Comparison of ENCODE assay signal across 8 cellular contexts in the genomic region with DNA sequence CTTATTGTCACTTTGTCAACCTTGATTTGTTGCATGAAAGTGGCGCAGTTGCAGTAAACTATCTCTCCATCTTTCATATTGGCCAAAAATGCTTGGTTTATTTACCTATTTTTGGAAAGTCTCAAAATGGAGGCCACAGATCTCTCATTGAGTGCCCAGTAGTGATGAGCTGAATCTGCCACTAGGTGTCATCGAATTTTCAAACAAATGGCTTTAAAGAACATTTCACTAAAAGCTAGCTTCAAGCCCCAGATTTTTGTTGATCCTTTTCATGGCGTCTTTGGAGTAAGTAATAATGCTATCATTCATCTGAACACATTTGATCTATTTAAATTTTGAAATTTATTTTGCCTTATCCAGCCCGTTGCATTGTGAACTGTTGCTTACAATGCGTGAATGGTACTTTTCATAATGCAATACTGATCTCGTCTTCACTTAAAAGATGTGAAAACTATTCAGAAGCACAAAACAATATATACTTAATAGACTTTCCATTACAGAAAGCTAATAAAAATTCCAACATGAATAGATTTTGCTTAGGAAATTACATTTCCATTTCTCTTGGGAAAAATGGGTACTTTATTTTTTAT.
A peak's percentile ranks its signal among the peaks of the same experiment; 100 is the strongest.
DNase-seq lines count a peak whose midpoint lies in the region; ATAC-seq, FAIRE-seq and TF ChIP-seq lines count a peak whose summit lies in the region.

No MANE protein-coding gene starts in this region.

- no peak overlapping the region for H3K4me3 Mint-ChIP-seq in neural progenitor cell
- H3K4me3 Mint-ChIP-seq in naive thymus-derived CD8-positive, alpha-beta T cell = no peak overlapping the region

- FAIRE-seq in GM12878 (lab: Jason Lieb, UNC) = peak; percentile 27

- H3K9me2 ChIP-seq in SK-N-SH = no peaks in the 10 kb centered on the region

- no peak; the same call in 2 of the 3 replicates for ATAC-seq in SK-N-SH treated with all-trans-retinoic acid at 6 μM for 48 hours
- peak; percentile 75 for ATAC-seq in GM12878
- ATAC-seq in naive thymus-derived CD8-positive, alpha-beta T cell = no peak

- CTCF ChIA-PET in SK-N-SH (lab: Yijun Ruan, JAX) = interaction anchor here (0.8 to 2.3 kb wide), 21 partner anchors 11 to 1616 kb away, joined by 3 to 20 read pairs (median 4); no protein-coding TSS in a partner anchor
- CTCF ChIA-PET in GM12878 (lab: Yijun Ruan, JAX) = interaction anchor here (0.9 to 1.9 kb wide), 6 partner anchors 12 to 400 kb away, joined by 3 to 5 read pairs (median 4); no protein-coding TSS in a partner anchor

- TF ChIP-seq CTCF in SK-N-SH (IDR thresholded peaks at IDR 0.05) (peak; percentile 66), GM12878 (IDR thresholded peaks at IDR 0.05 in 2 of 3, conservative IDR thresholded peaks at IDR 0.05 in 1 of 3; ENCODE audit: control insufficient read depth in 2 of 3, extremely low read depth in 1 of 3, insufficient read depth in 1 of 3, low read depth in 3 of 3, low read length in 3 of 3) (peak; percentile 31 to 52 (median 46); a peak in 5 of 6 replicates), neural progenitor cell (IDR thresholded peaks at IDR 0.05) (peak; percentile 77), uterus (IDR thresholded peaks at IDR 0.05) (no peak)

- TF ChIP-seq RAD21 in SK-N-SH (IDR thresholded peaks at IDR 0.05; ENCODE audit: low read length) (peak; percentile 85), GM12878 (IDR thresholded peaks at IDR 0.05; ENCODE audit: insufficient read depth, low read depth, low read length) (peak; percentile 31)

- H3K27ac Mint-ChIP-seq in neural progenitor cell = no peak overlapping the region
- no peak overlapping the region for H3K27ac Mint-ChIP-seq in naive thymus-derived CD8-positive, alpha-beta T cell

- TF ChIP-seq POLR2A in GM12878 (IDR thresholded peaks at IDR 0.05; ENCODE audit: low read depth, low read length) = no peak
- no peak for TF ChIP-seq POLR2A in uterus (IDR thresholded peaks at IDR 0.05)

- no peaks in the 10 kb centered on the region for H3K27me3 Mint-ChIP-seq in neural progenitor cell (ENCODE audit: insufficient read depth, low read depth)
- peaks cover 3 to 15% (median 7%) of the 10 kb centered on the region in 5 donors for H3K27me3 Mint-ChIP-seq in naive thymus-derived CD8-positive, alpha-beta T cell

- no peaks in the 10 kb centered on the region for H3K79me2 ChIP-seq in SK-N-SH (ENCODE audit: insufficient read depth)
- H3K79me2 ChIP-seq in GM12878 (ENCODE audit: control insufficient read depth, insufficient read depth, low read length) = no peaks in the 10 kb centered on the region
- no peaks in the 10 kb centered on the region for H3K79me2 ChIP-seq in neural progenitor cell (ENCODE audit: low read depth)

- SMC1A ChIA-PET in GM12878 (lab: Charles Lee; ENCODE audit: uncharacterized antibody, unreplicated experiment) = interaction anchor here (0.7 to 1.1 kb wide), 3 partner anchors 12 to 681 kb away, joined by 3 to 4 read pairs (median 3); no protein-coding TSS in a partner anchor

- H3K27me3 ChIP-seq in SK-N-SH (ENCODE audit: insufficient read depth) = no peaks in the 10 kb centered on the region
- H3K27me3 ChIP-seq in GM12878 (replicated peaks in 1 of 2; ENCODE audit: control insufficient read depth in 2 of 2, insufficient read depth in 2 of 2, low read length in 1 of 2) = no peaks in the 10 kb centered on the region
- H3K27me3 ChIP-seq in neural progenitor cell = no peaks in the 10 kb centered on the region
- no peaks in the 10 kb centered on the region for H3K27me3 ChIP-seq in uterus

- no TSS peak for BruUV-seq in GM12878 (replicated peaks; lab: Mats Ljungman, UMichigan)

- no peak for TF ChIP-seq EP300 in SK-N-SH (IDR thresholded peaks at IDR 0.05; ENCODE audit: borderline replicate concordance in 1 of 2, low read depth in 1 of 2, low read length in 1 of 2)
- TF ChIP-seq EP300 in GM12878 (IDR thresholded peaks at IDR 0.05; ENCODE audit: borderline replicate concordance in 1 of 2, control insufficient read depth in 1 of 2, low read depth in 2 of 2, low read length in 2 of 2) = no peak

- no peaks in the 10 kb centered on the region for H4K20me1 ChIP-seq in SK-N-SH (ENCODE audit: insufficient read depth)
- H4K20me1 ChIP-seq in GM12878 (ENCODE audit: control insufficient read depth, insufficient read depth) = no peaks in the 10 kb centered on the region
- no peaks in the 10 kb centered on the region for H4K20me1 ChIP-seq in neural progenitor cell (ENCODE audit: low read depth)

- H3K4me2 ChIP-seq in SK-N-SH (no peak overlapping the region), GM12878 (ENCODE audit: control insufficient read depth, insufficient read depth) (no peak overlapping the region), neural progenitor cell (no peak overlapping the region)

- peaks cover 7% of the 10 kb centered on the region for H3K4me1 Mint-ChIP-seq in neural progenitor cell
- H3K4me1 Mint-ChIP-seq in naive thymus-derived CD8-positive, alpha-beta T cell = no peaks in the 10 kb centered on the region

- WGBS in SK-N-SH (ENCODE audit: low lambda C conversion rate) = 33% methylated on average over 6 of the region's 6 CpGs
- WGBS in GM12878 (ENCODE audit: insufficient coverage, insufficient replicate concordance, low lambda C conversion rate, missing lambda C conversion rate) = 37% methylated on average over 6 of the region's 6 CpGs

- H3K4me3 ChIP-seq in SK-N-SH (ENCODE audit: low read depth in 2 of 2, low read length in 1 of 2) (no peak overlapping the region; a peak in 1 of 4 replicates), GM12878 (no peak overlapping the region), neural progenitor cell (no peak overlapping the region), uterus (no peak overlapping the region)
- no peak overlapping the region for H3K4me3 ChIP-seq in Jurkat, Clone E6-1 (ENCODE audit: low read length)

- intact Hi-C loops in GM12878 (cut with micrococcal nuclease; ENCODE audit: unreplicated experiment) (loop anchor here (2.0 kb wide), 1 partner anchor 69 kb away; no protein-coding TSS in a partner anchor), uterus (cut with DNase I; ENCODE audit: low total_unique reads) (no loop called here)

- H3K4me1 ChIP-seq in SK-N-SH (ENCODE audit: control insufficient read depth in 1 of 2, insufficient read depth in 2 of 2, low read depth in 1 of 2, low read length in 1 of 2) = no peaks in the 10 kb centered on the region
- H3K4me1 ChIP-seq in GM12878 (ENCODE audit: control insufficient read depth, insufficient read depth, low read length) = no peaks in the 10 kb centered on the region
- H3K4me1 ChIP-seq in neural progenitor cell = no peaks in the 10 kb centered on the region
- H3K4me1 ChIP-seq in uterus = no peaks in the 10 kb centered on the region

- POLR2A ChIA-PET in SK-N-SH (lab: Yijun Ruan, JAX) (no interaction called here), GM12878 (lab: Charles Lee) (no interaction called here)
- POLR2A ChIA-PET in naive thymus-derived CD8-positive, alpha-beta T cell (lab: Charles Lee) = no interaction called here

- H3K27ac ChIP-seq in SK-N-SH (ENCODE audit: low read depth in 2 of 2, low read length in 1 of 2) = no peak overlapping the region
- H3K27ac ChIP-seq in GM12878 (ENCODE audit: control insufficient read depth, insufficient read depth) = no peak overlapping the region
- no peak overlapping the region for H3K27ac ChIP-seq in neural progenitor cell
- H3K27ac ChIP-seq in uterus = no peak overlapping the region

- RAD21 ChIA-PET in GM12878 (lab: Charles Lee; ENCODE audit: unreplicated experiment) = no interaction called here

- H2AFZ ChIP-seq in SK-N-SH (ENCODE audit: low read depth) = 0 out of 2 replicates have a peak overlapping the region, but pooled peaks have one; percentile 39
- H2AFZ ChIP-seq in GM12878 (ENCODE audit: control insufficient read depth, low read depth, low read length) = no peak overlapping the region
- peak overlapping the region; percentile 98 for H2AFZ ChIP-seq in neural progenitor cell (replicated peaks)

- H3K36me3 ChIP-seq in SK-N-SH (replicated peaks in 1 of 2; ENCODE audit: control insufficient read depth in 1 of 2, insufficient read depth in 2 of 2, low read length in 1 of 2) (no peaks in the 10 kb centered on the region), GM12878 (ENCODE audit: control insufficient read depth in 2 of 2, insufficient read depth in 2 of 2, low read length in 1 of 2) (no peaks in the 10 kb centered on the region), neural progenitor cell (no peaks in the 10 kb centered on the region), uterus (no peaks in the 10 kb centered on the region)

- no peaks in the 10 kb centered on the region for H3F3A ChIP-seq in SK-N-SH (replicated peaks; ENCODE audit: insufficient read depth)
- H3F3A ChIP-seq in neural progenitor cell (ENCODE audit: low read depth) = no peaks in the 10 kb centered on the region

- H3K9me3 ChIP-seq in SK-N-SH (no peaks in the 10 kb centered on the region), GM12878 (replicated peaks; ENCODE audit: control insufficient read depth, insufficient read depth, low read length) (no peaks in the 10 kb centered on the region), neural progenitor cell (ENCODE audit: low read depth) (no peaks in the 10 kb centered on the region), uterus (no peaks in the 10 kb centered on the region)

- H3K9me3 Mint-ChIP-seq in neural progenitor cell = no peaks in the 10 kb centered on the region
- H3K9me3 Mint-ChIP-seq in naive thymus-derived CD8-positive, alpha-beta T cell = peaks cover 0 to 6% (median 0%) of the 10 kb centered on the region in 9 donors

- H3K9ac ChIP-seq in SK-N-SH = no peak overlapping the region
- H3K9ac ChIP-seq in GM12878 (ENCODE audit: control insufficient read depth, insufficient read depth, low read length) = no peak overlapping the region
- H3K9ac ChIP-seq in neural progenitor cell = no peak overlapping the region

- no peaks in the 10 kb centered on the region for H3K36me3 Mint-ChIP-seq in neural progenitor cell
- no peaks in the 10 kb centered on the region for H3K36me3 Mint-ChIP-seq in naive thymus-derived CD8-positive, alpha-beta T cell

- DNase-seq in SK-N-SH (peak; percentile 25), GM12878 (ENCODE audit: low read depth, low spot score) (no peak), neural progenitor cell (ENCODE audit: low spot score) (peak; percentile 55), uterus (no peak), DMS79 (lab: John Stamatoyannopoulos, UW) (no peak)
- DNase-seq in Jurkat, Clone E6-1 (ENCODE audit: low read depth, low spot score) = peak; percentile 18
- no peak for DNase-seq in naive thymus-derived CD8-positive, alpha-beta T cell

- in situ Hi-C loops in GM12878 (cut with MboI) = no loop called here

TF ChIP-seq in SK-N-SH, 30 proteins besides CTCF, POLR2A, EP300 and RAD21:
- TF ChIP-seq SMC3 (IDR thresholded peaks at IDR 0.05; ENCODE audit: low read depth, low read length) = peak; percentile 51; the same call in 1 of the 2 replicates
- no peak for TF ChIP-seq TCF12 (IDR thresholded peaks at IDR 0.05)

TF ChIP-seq in SK-N-SH treated with all-trans-retinoic acid at 6 μM for 48 hours, 23 proteins besides CTCF, POLR2A, EP300 and RAD21 (continues in another document):
- no peak for TF ChIP-seq ARNTL (CRISPR knock-in tag; IDR thresholded peaks at IDR 0.05; ENCODE audit: borderline replicate concordance, low read depth)

Comparison
In these comparisons a context has a peak if more than half of its experiments do, and no peak if none do; other contexts are left out.
1. DNase-seq: peak in SK-N-SH (single experiment), Jurkat, Clone E6-1 (single experiment) and neural progenitor cell (single experiment); none in GM12878 (single experiment), uterus (0 of 2), naive thymus-derived CD8-positive, alpha-beta T cell (0 of 10) and DMS79 (single experiment).
2. CTCF ChIP-seq: peak in SK-N-SH (single experiment), GM12878 (3 of 3) and neural progenitor cell (single experiment); none in uterus (0 of 4).
3. Of the 26 proteins assayed by ChIP-seq in both GM12878 and SK-N-SH: peak only in GM12878: YY1; only in SK-N-SH: none; in both: CTCF, RAD21 and SMC3; in neither: 22.